ENCODE assay signal across 8 cellular contexts in genomic region chr6:24205020-24205492, GRCh38.
DNase-seq lines count a peak whose midpoint lies in the region; ATAC-seq and TF ChIP-seq lines count a peak whose summit lies in the region.

No MANE protein-coding gene starts in this region.

- H3K36me3 ChIP-seq in hepatocyte (replicated peaks; ENCODE audit: insufficient read depth, low read depth) (no peaks in the 10 kb centered on the region), suprapubic skin (no peaks in the 10 kb centered on the region)

- peak; percentile 80 for TF ChIP-seq CTCF in VCaP (conservative IDR thresholded peaks at IDR 0.05)
- peak; percentile 83 for TF ChIP-seq CTCF in hepatocyte (IDR thresholded peaks at IDR 0.05; ENCODE audit: poor library complexity)
- TF ChIP-seq CTCF in suprapubic skin (IDR thresholded peaks at IDR 0.05): peak; percentile 14 to 38

- H3K9me2 ChIP-seq in hepatocyte (replicated peaks; ENCODE audit: insufficient read depth): no peaks in the 10 kb centered on the region

- WGBS in hepatocyte (ENCODE audit: low lambda C conversion rate, missing lambda C conversion rate): 7% methylated on average over 4 of the region's 4 CpGs
- WGBS in suprapubic skin: 8% methylated on average over 4 of the region's 4 CpGs

- peak overlapping the region; percentile 26 for H3K4me2 ChIP-seq in hepatocyte

- no peaks in the 10 kb centered on the region for H4K20me1 ChIP-seq in hepatocyte (ENCODE audit: insufficient read depth, poor library complexity, severe bottlenecking)

- no peak for TF ChIP-seq EP300 in suprapubic skin (IDR thresholded peaks at IDR 0.05)

- H3K27ac ChIP-seq in VCaP (peak overlapping the region; percentile 19), hepatocyte (no peak overlapping the region), suprapubic skin (no peak overlapping the region)

- H3K4me3 ChIP-seq in hepatocyte (no peak overlapping the region), suprapubic skin (no peak overlapping the region)

- peak; percentile 56 for ATAC-seq in GM21717 (IDR thresholded peaks at IDR 0.05; ENCODE audit: unreplicated experiment)
- no peak for ATAC-seq in HG03520 (IDR thresholded peaks at IDR 0.05; ENCODE audit: unreplicated experiment)

- no peaks in the 10 kb centered on the region for H3K9me3 ChIP-seq in hepatocyte (ENCODE audit: low read depth)
- no peaks in the 10 kb centered on the region for H3K9me3 ChIP-seq in suprapubic skin

- no peak for TF ChIP-seq POLR2A in suprapubic skin (IDR thresholded peaks at IDR 0.05)

- H3K27me3 ChIP-seq in hepatocyte: no peaks in the 10 kb centered on the region
- H3K27me3 ChIP-seq in suprapubic skin: no peaks in the 10 kb centered on the region

- no peak overlapping the region for H2AFZ ChIP-seq in hepatocyte

- DNase-seq in DMS53 treated with DMSO at 0.1 percent for 48 hours (lab: John Stamatoyannopoulos, UW; ENCODE audit: unreplicated experiment): peak; percentile 27
- DNase-seq in NCI-H1694 (lab: John Stamatoyannopoulos, UW): peak; percentile 65
- peak; percentile 54 for DNase-seq in hepatocyte (ENCODE audit: low spot score)
- no peak for DNase-seq in suprapubic skin (ENCODE audit: low spot score in 2 of 2)
- no peak for DNase-seq in UCSD-AML1 (lab: John Stamatoyannopoulos, UW; ENCODE audit: unreplicated experiment)

- no peaks in the 10 kb centered on the region for H3K79me2 ChIP-seq in hepatocyte

- H3K4me1 ChIP-seq in hepatocyte (ENCODE audit: insufficient read depth): no peaks in the 10 kb centered on the region
- H3K4me1 ChIP-seq in suprapubic skin: no peaks in the 10 kb centered on the region

Comparison
In these comparisons a context has a peak if more than half of its experiments do, and no peak if none do; other contexts are left out.
1. DNase-seq: peak in DMS53 treated with DMSO at 0.1 percent for 48 hours (single experiment), NCI-H1694 (single experiment) and hepatocyte (single experiment); none in suprapubic skin (0 of 2) and UCSD-AML1 (single experiment).
2. CTCF ChIP-seq: peak in every context shown above with its lines; median percentile 83 in hepatocyte; 80 in VCaP; 26 in suprapubic skin.